ENCODE assay signal across 16 cellular contexts in the genomic region with DNA sequence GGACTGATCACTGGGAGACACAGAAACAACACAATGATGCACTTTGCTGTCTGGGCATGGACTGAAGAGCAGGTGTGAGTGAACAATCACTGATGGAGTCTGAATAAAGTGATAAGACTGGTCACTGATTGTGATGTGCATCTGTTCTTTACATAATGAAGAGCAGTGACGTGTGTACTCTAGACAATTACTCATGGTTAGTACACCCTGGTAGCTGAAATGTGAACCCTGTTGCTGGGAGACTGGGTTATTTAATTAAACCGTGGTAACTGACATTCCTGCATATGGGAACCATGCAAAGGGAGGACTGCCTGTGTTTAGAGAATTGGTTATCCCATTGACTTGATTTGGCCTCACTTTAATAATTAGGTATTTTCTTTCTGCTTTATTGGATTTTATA.
DNase-seq lines count a peak whose midpoint lies in the region; ATAC-seq, FAIRE-seq and TF ChIP-seq lines count a peak whose summit lies in the region.
"Had no signal": no experiment of that assay in that cellular context is flagged by ENCODE, and none has a peak within 500 bp of the region (broad histone marks: within the 10 kb centered on the region; RNA-seq: fewer than 3 reads in every experiment).

No MANE protein-coding gene starts in this region.

- no peak for ATAC-seq in natural killer cell
- ATAC-seq: activated T-helper 17 cell treated with anti-CD3 and anti-CD28 coated beads, Interleukin-2, amount 50 U/mL, for 72 hours; heart left ventricle had no signal

- H3K9me3 Mint-ChIP-seq in natural killer cell: peaks cover 10 to 13% of the 10 kb centered on the region in 2 donors

- no peaks in the 10 kb centered on the region for H3K27me3 ChIP-seq in bronchial epithelial cell (ENCODE audit: control insufficient read depth, insufficient read depth, low read length)
- H3K27me3 ChIP-seq: heart left ventricle had no signal

- TF ChIP-seq CTCF in bronchial epithelial cell (IDR thresholded peaks at IDR 0.05; ENCODE audit: insufficient read depth, low read length, severe bottlenecking) (no peak), natural killer cell (IDR thresholded peaks at IDR 0.05) (no peak)

- H3K4me3 Mint-ChIP-seq in natural killer cell: no peak overlapping the region
- H3K4me3 Mint-ChIP-seq: activated T-helper 17 cell treated with anti-CD3 and anti-CD28 coated beads, Interleukin-2, amount 50 U/mL, for 72 hours; dendritic cell treated with granulocyte-macrophage colony-stimulating factor and Interleukin-4, amounts not matched to agents 40 ng/mL and 50 ng/mL, for 4 days; IgD-negative memory B cell had no signal

- H3K4me3 ChIP-seq in bronchial epithelial cell (ENCODE audit: low read depth, low read length): no peak overlapping the region
- H3K4me3 ChIP-seq in skeletal muscle cell (ENCODE audit: low read depth, low read length): no peak overlapping the region
- H3K4me3 ChIP-seq: heart left ventricle, lung had no signal

- H3K36me3 ChIP-seq in bronchial epithelial cell (ENCODE audit: control insufficient read depth, insufficient read depth, low read length): no peaks in the 10 kb centered on the region
- H3K36me3 ChIP-seq: heart left ventricle had no signal

- no peaks in the 10 kb centered on the region for H3K4me1 Mint-ChIP-seq in natural killer cell
- H3K4me1 Mint-ChIP-seq: activated T-helper 17 cell treated with anti-CD3 and anti-CD28 coated beads, Interleukin-2, amount 50 U/mL, for 72 hours; IgD-negative memory B cell had no signal

- no peak for FAIRE-seq in bronchial epithelial cell (lab: Jason Lieb, UNC)

- DNase-seq in NCI-H2107 treated with DMSO at 0.1 percent for 48 hours (lab: John Stamatoyannopoulos, UW; ENCODE audit: unreplicated experiment) (peak; percentile 6), NCI-H2107 (lab: John Stamatoyannopoulos, UW) (no peak), NCI-H510A (lab: John Stamatoyannopoulos, UW) (peak; percentile 12), bronchial epithelial cell (ENCODE audit: low read depth) (peak; percentile 88), skeletal muscle cell (ENCODE audit: low read depth) (peak; percentile 59), natural killer cell (no peak), cardiac septum (ENCODE audit: low spot score) (no peak), midbrain (lab: John Stamatoyannopoulos, UW) (no peak)
- DNase-seq: 8988T; activated CD4-positive, alpha-beta T cell treated with anti-CD3 and anti-CD28 coated beads for 4 hours; DND-41; heart left ventricle had no signal

- intact Hi-C loops in natural killer cell (cut with micrococcal nuclease): no loop called here
- intact Hi-C loops in cardiac septum (cut with DNase I): no loop called here

- no peaks in the 10 kb centered on the region for H3K36me3 Mint-ChIP-seq in natural killer cell
- H3K36me3 Mint-ChIP-seq: IgD-negative memory B cell had no signal

- H3K27me3 Mint-ChIP-seq in natural killer cell (ENCODE audit: low read depth in 2 of 2): no peaks in the 10 kb centered on the region
- H3K27me3 Mint-ChIP-seq: activated T-helper 17 cell treated with anti-CD3 and anti-CD28 coated beads, Interleukin-2, amount 50 U/mL, for 72 hours; dendritic cell treated with granulocyte-macrophage colony-stimulating factor and Interleukin-4, amounts not matched to agents 40 ng/mL and 50 ng/mL, for 4 days; IgD-negative memory B cell had no signal

- no peak overlapping the region for H3K27ac Mint-ChIP-seq in natural killer cell
- H3K27ac Mint-ChIP-seq: activated T-helper 17 cell treated with anti-CD3 and anti-CD28 coated beads, Interleukin-2, amount 50 U/mL, for 72 hours; dendritic cell treated with granulocyte-macrophage colony-stimulating factor and Interleukin-4, amounts not matched to agents 40 ng/mL and 50 ng/mL, for 4 days; IgD-negative memory B cell had no signal

Comparison
In these comparisons a context has a peak if more than half of its experiments do, and no peak if none do; other contexts are left out.
1. DNase-seq: peak in NCI-H2107 treated with DMSO at 0.1 percent for 48 hours (single experiment), NCI-H510A (single experiment), bronchial epithelial cell (single experiment) and skeletal muscle cell (single experiment); none in NCI-H2107 (single experiment), natural killer cell (single experiment), cardiac septum (single experiment) and midbrain (single experiment).